Comparison of ENCODE assay signal across 15 cellular contexts in the genomic region with DNA sequence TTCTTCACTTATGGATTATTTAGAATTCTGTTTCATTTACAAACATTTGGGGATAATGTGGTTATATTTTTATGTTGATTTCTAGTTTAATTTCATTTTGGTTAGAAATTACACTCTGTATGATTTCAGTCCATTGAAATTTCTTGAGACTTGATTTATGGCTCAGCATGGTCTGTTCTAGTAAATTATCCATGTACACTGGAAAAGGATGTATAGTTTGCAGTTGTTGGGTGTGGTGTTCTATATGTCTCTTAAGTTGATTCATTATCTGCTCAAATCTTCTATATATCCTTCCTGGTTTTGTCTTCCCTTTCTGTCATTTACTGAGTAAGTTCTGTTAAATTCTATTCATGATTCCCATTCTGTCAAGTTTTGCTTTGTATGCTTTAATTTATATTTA.
"Had no signal": no experiment of that assay in that cellular context is flagged by ENCODE, and none has a peak within 500 bp of the region (broad histone marks: within the 10 kb centered on the region; RNA-seq: fewer than 3 reads in every experiment).

No MANE protein-coding gene starts in this region.

- H3K27me3 ChIP-seq: body of pancreas, neutrophil, tibial nerve had no signal

- H3K4me3 ChIP-seq: body of pancreas, SK-N-MC, skin epidermis, tibial nerve had no signal

- DNase-seq: activated CD4-positive, alpha-beta T cell treated with anti-CD3 and anti-CD28 coated beads, Interleukin-2, amount 50 U/mL, for 4 hours; activated naive CD4-positive, alpha-beta T cell treated with Interleukin-2 at 50 U/mL for 16 hours; amniotic stem cell; body of pancreas; central memory CD4-positive, alpha-beta T cell; cortex of kidney; effector memory CD4-positive, alpha-beta T cell; hippocampal formation; kidney glomerular epithelial cell; stimulated activated CD4-positive, alpha-beta T cell treated with anti-CD3 and anti-CD28 coated beads, Interleukin-4, amount 100 ng/mL, for 4 hours had no signal

- H3K9me3 ChIP-seq: body of pancreas, neutrophil, tibial nerve had no signal

- H3K36me3 ChIP-seq: neutrophil had no signal

- ATAC-seq: activated CD4-positive, CD25-positive, alpha-beta regulatory T cell treated with anti-CD3 and anti-CD28 coated beads, Interleukin-2, amount 50 U/mL, for 24 hours; body of pancreas had no signal

- H3K27ac ChIP-seq: body of pancreas, SK-N-MC, skin epidermis, tibial nerve had no signal
